34 cellular contexts compared by ENCODE assay signal in genomic region chr17:37662358-37662757, GRCh38.
"Had no signal": no experiment of that assay in that cellular context is flagged by ENCODE, and none has a peak within 500 bp of the region (broad histone marks: within the 10 kb centered on the region; RNA-seq: fewer than 3 reads in every experiment).

No MANE protein-coding gene starts in this region.

- H3K27ac Mint-ChIP-seq: activated naive CD8-positive, alpha-beta T cell; brain; natural killer cell treated with Interleukin-12 subunit alpha and Interleukin-12 subunit beta and Interleukin-15 and Interleukin-18, amount 100 ng/mL, for 72 hours; progenitor cell of endocrine pancreas; stimulated activated memory B cell treated with anti-CD40 and anti-IgM and Interleukin-4, amounts not matched to agents 10 μg/mL and 1 μg/mL and 100 μg/mL, for 72 hours; stimulated activated naive CD8-positive, alpha-beta T cell treated with anti-CD3 and anti-CD28 coated beads, Interleukin-15, amount 100 ng/mL, for 72 hours; T-helper 1 cell treated with Interleukin-12 subunit alpha and Interleukin-12 subunit beta and Interleukin-4 antibody, amounts not matched to agents 30 μg/mL and 1 μg/mL, for 36 hours; type B pancreatic cell had no signal

- H3K4me3 Mint-ChIP-seq: activated naive CD8-positive, alpha-beta T cell; natural killer cell treated with Interleukin-12 subunit alpha and Interleukin-12 subunit beta and Interleukin-15 and Interleukin-18, amount 100 ng/mL, for 72 hours; stimulated activated memory B cell treated with anti-CD40 and anti-IgM and Interleukin-4, amounts not matched to agents 10 μg/mL and 1 μg/mL and 100 μg/mL, for 72 hours; stimulated activated naive CD8-positive, alpha-beta T cell treated with anti-CD3 and anti-CD28 coated beads, Interleukin-15, amount 100 ng/mL, for 72 hours; T-helper 1 cell treated with Interleukin-12 subunit alpha and Interleukin-12 subunit beta and Interleukin-4 antibody, amounts not matched to agents 30 μg/mL and 1 μg/mL, for 36 hours; type B pancreatic cell had no signal

- H3K4me1 ChIP-seq: adrenal gland, esophagus muscularis mucosa, foreskin keratinocyte, left lung, lower lobe of right lung, uterus had no signal

- H3K36me3 ChIP-seq: adrenal gland, esophagus muscularis mucosa, left lung, lower lobe of right lung, ovary, uterus had no signal

- H3K27ac ChIP-seq: adrenal gland, esophagus muscularis mucosa, foreskin keratinocyte, left lung, lower lobe of right lung, ovary, skin epidermis, uterus, VCaP had no signal

- H3K36me3 Mint-ChIP-seq: activated naive CD8-positive, alpha-beta T cell; brain; natural killer cell treated with Interleukin-12 subunit alpha and Interleukin-12 subunit beta and Interleukin-15 and Interleukin-18, amount 100 ng/mL, for 72 hours; stimulated activated memory B cell treated with anti-CD40 and anti-IgM and Interleukin-4, amounts not matched to agents 10 μg/mL and 1 μg/mL and 100 μg/mL, for 72 hours; type B pancreatic cell had no signal

- H3K9me3 ChIP-seq: adrenal gland, esophagus muscularis mucosa, left lung, lower lobe of right lung, ovary, uterus had no signal

- H3K9me3 Mint-ChIP-seq: brain; natural killer cell treated with Interleukin-12 subunit alpha and Interleukin-12 subunit beta and Interleukin-15 and Interleukin-18, amount 100 ng/mL, for 72 hours; stimulated activated memory B cell treated with anti-CD40 and anti-IgM and Interleukin-4, amounts not matched to agents 10 μg/mL and 1 μg/mL and 100 μg/mL, for 72 hours; stimulated activated naive CD8-positive, alpha-beta T cell treated with anti-CD3 and anti-CD28 coated beads, Interleukin-15, amount 100 ng/mL, for 72 hours; T-helper 1 cell treated with Interleukin-12 subunit alpha and Interleukin-12 subunit beta and Interleukin-4 antibody, amounts not matched to agents 30 μg/mL and 1 μg/mL, for 36 hours; type B pancreatic cell had no signal

- DNase-seq: activated CD4-positive, alpha-beta T cell treated with anti-CD3 and anti-CD28 coated beads for 48 hours; activated CD4-positive, alpha-beta T cell treated with anti-CD3 and anti-CD28 coated beads, Interleukin-2, amount 50 U/mL, for 48 hours; activated CD8-positive, alpha-beta memory T cell treated with anti-CD3 and anti-CD28 coated beads for 24 hours; activated effector memory CD4-positive, alpha-beta T cell treated with Interleukin-2 at 50 U/mL for 16 hours; activated naive CD4-positive, alpha-beta T cell treated with Interleukin-2 at 50 U/mL for 16 hours; adrenal gland; aorta; caudate nucleus; foreskin keratinocyte; hippocampal formation; kidney glomerular epithelial cell; left lung; lower lobe of right lung; mesendoderm; ovary; stimulated activated CD4-positive, alpha-beta T cell treated with anti-CD3 and anti-CD28 coated beads, Interleukin-1b, Interleukin-23, amount 100 ng/mL, for 48 hours; stimulated activated CD4-positive, alpha-beta T cell treated with anti-CD3 and anti-CD28 coated beads, Interleukin-4, amount 100 ng/mL, for 4 hours; stimulated activated CD8-positive, alpha-beta memory T cell treated with anti-CD3 and anti-CD28 coated beads, Interleukin-4, amount 100 ng/mL, for 48 hours; stimulated activated naive CD8-positive, alpha-beta T cell treated with anti-CD3 and anti-CD28 coated beads, Interleukin-15, amount 100 ng/mL, for 72 hours; substantia nigra; T-helper 9 cell; uterus had no signal

- H3K4me1 Mint-ChIP-seq: brain; stimulated activated memory B cell treated with anti-CD40 and anti-IgM and Interleukin-4, amounts not matched to agents 10 μg/mL and 1 μg/mL and 100 μg/mL, for 72 hours had no signal

- H3K27me3 Mint-ChIP-seq: activated naive CD8-positive, alpha-beta T cell; progenitor cell of endocrine pancreas; stimulated activated memory B cell treated with anti-CD40 and anti-IgM and Interleukin-4, amounts not matched to agents 10 μg/mL and 1 μg/mL and 100 μg/mL, for 72 hours had no signal

- H3K27me3 ChIP-seq: adrenal gland, foreskin keratinocyte, left lung, ovary, uterus had no signal

- ATAC-seq: activated CD4-positive, CD25-positive, alpha-beta regulatory T cell treated with anti-CD3 and anti-CD28 coated beads, Interleukin-2, amount 50 U/mL, for 24 hours; foreskin keratinocyte; left lung; lower lobe of right lung; natural killer cell treated with Interleukin-12 subunit alpha and Interleukin-12 subunit beta and Interleukin-15 and Interleukin-18, amount 100 ng/mL, for 72 hours; sciatic nerve; stimulated activated memory B cell treated with anti-CD40 and anti-IgM and Interleukin-4, amounts not matched to agents 10 μg/mL and 1 μg/mL and 100 μg/mL, for 72 hours; stimulated activated naive CD8-positive, alpha-beta T cell treated with anti-CD3 and anti-CD28 coated beads, Interleukin-15, amount 100 ng/mL, for 72 hours had no signal

- H3K4me3 ChIP-seq: adrenal gland, esophagus muscularis mucosa, left lung, lower lobe of right lung, ovary, skin epidermis, uterus had no signal
